1 cellular context compared by ENCODE assay signal in the genomic region with DNA sequence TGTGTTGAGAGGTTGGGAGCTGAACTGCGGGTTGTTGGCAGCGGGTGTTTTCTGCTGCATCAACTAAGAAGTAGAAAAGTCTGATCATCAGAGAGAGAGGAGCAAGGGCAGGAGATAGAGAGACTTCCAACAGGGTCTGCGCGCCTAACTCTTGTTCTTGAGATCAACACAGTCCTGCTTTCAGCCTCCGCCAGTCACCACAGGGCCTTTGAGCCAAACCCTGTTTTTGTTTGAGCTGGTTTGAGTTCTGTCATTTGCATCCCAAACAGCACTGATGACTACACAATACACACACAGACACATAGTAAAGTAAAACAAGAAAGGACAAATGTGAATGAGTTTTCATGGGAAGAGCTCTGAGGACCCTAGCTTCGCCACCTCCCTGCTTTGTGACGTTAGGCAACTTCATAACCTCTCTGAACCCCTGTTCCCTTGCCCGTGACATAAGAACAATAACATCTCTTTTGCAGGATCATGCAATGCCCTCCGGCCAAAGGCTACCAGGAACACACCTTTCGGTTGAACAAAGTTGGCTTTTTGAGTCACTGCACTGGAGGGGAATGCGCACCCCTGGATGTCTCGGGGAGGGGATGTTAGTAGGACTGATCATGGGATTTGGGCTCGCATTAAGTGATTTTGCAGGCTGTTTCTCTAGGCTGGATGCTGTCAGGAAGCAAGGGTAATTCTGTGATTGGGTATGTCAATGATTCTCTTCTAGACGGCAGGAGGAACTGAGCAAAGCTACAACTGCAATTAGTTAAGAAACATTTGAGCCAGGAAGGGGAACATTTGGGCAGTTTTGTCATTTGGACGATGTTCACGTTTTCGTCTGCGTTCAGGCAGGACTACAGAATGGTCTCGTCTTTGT.
A peak's percentile ranks its signal among the peaks of the same experiment; 100 is the strongest.
TF ChIP-seq lines count a peak whose summit lies in the region.

No MANE protein-coding gene starts in this region.

TF ChIP-seq in H1, 55 proteins besides CTCF, POLR2A, EP300 and RAD21:
- TF ChIP-seq BCL11A (IDR thresholded peaks at IDR 0.05; ENCODE audit: low read depth in 2 of 2, low read length in 2 of 2) (no peak), KDM1A (IDR thresholded peaks at IDR 0.05; ENCODE audit: borderline replicate concordance, low read length) (peak; percentile 19; the same call in 1 of the 2 replicates), KDM4A (IDR thresholded peaks at IDR 0.05; ENCODE audit: low read depth, low read length, severe bottlenecking) (no peak)
